1 cellular context compared by ENCODE assay signal in genomic region chr6:13710552-13711383, GRCh38.
TF ChIP-seq lines count a peak whose summit lies in the region.

No MANE protein-coding gene starts in this region.

TF ChIP-seq in K562, 482 proteins besides CTCF, POLR2A, EP300 and RAD21 (continued from another document and continues in another):
- TF ChIP-seq ZBTB40 (IDR thresholded peaks at IDR 0.05), result 0 out of 2 replicates have a peak, but pooled peaks have one; percentile 13
- TF ChIP-seq ZBTB40 (CRISPR knock-in tag; IDR thresholded peaks at IDR 0.05), result no peak
- no peak for TF ChIP-seq SRSF9 (IDR thresholded peaks at IDR 0.05; ENCODE audit: borderline replicate concordance, low read depth, low read length)
- TF ChIP-seq GATAD2B (IDR thresholded peaks at IDR 0.05; ENCODE audit: borderline replicate concordance), result no peak; the same call in 1 of the 2 replicates
- peak in 1 of 2 experiments; percentile 48; a peak in 1 of 4 replicates for TF ChIP-seq SIN3A (IDR thresholded peaks at IDR 0.05; ENCODE audit: borderline replicate concordance in 2 of 2, control insufficient read depth in 1 of 2, low read depth in 2 of 2, low read length in 2 of 2)
- TF ChIP-seq GABPB2 (CRISPR knock-in tag; conservative IDR thresholded peaks at IDR 0.05), result no peak
- TF ChIP-seq MAFK (IDR thresholded peaks at IDR 0.05; ENCODE audit: low read length), result peak; percentile 33; the same call in 1 of the 2 replicates
- TF ChIP-seq ZBED1 (IDR thresholded peaks at IDR 0.05), result no peak
- TF ChIP-seq, protein P1, sequence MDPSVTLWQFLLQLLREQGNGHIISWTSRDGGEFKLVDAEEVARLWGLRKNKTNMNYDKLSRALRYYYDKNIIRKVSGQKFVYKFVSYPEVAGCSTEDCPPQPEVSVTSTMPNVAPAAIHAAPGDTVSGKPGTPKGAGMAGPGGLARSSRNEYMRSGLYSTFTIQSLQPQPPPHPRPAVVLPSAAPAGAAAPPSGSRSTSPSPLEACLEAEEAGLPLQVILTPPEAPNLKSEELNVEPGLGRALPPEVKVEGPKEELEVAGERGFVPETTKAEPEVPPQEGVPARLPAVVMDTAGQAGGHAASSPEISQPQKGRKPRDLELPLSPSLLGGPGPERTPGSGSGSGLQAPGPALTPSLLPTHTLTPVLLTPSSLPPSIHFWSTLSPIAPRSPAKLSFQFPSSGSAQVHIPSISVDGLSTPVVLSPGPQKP (CRISPR knock-in tag; IDR thresholded peaks at IDR 0.05), result no peak
- 0 out of 2 replicates have a peak, but pooled peaks have one; percentile 12 for TF ChIP-seq SAFB (IDR thresholded peaks at IDR 0.05; ENCODE audit: borderline replicate concordance, low read depth, low read length)
- TF ChIP-seq ZNF41 (CRISPR knock-in tag; conservative IDR thresholded peaks at IDR 0.05), result no peak
- peak; percentile 7; the same call in 1 of the 2 replicates for TF ChIP-seq TFAP4 (CRISPR knock-in tag; IDR thresholded peaks at IDR 0.05; ENCODE audit: borderline replicate concordance)
- TF ChIP-seq PTBP1 (IDR thresholded peaks at IDR 0.05; ENCODE audit: low read depth, low read length), result no peak
- peak; percentile 59 for TF ChIP-seq SMARCE1 (IDR thresholded peaks at IDR 0.05)
- no peak for TF ChIP-seq ZNF133 (CRISPR knock-in tag; IDR thresholded peaks at IDR 0.05)
- TF ChIP-seq NUFIP1 (IDR thresholded peaks at IDR 0.05; ENCODE audit: partially characterized antibody), result no peak
- no peak; the same call in 1 of the 2 replicates for TF ChIP-seq PML (IDR thresholded peaks at IDR 0.05; ENCODE audit: low read length)
- peak; percentile 37; the same call in 1 of the 2 replicates for TF ChIP-seq ESRRA (IDR thresholded peaks at IDR 0.05; ENCODE audit: borderline replicate concordance, low read depth)
- no peak for TF ChIP-seq ZNF175 (CRISPR knock-in tag; IDR thresholded peaks at IDR 0.05; ENCODE audit: low read depth)
- no peak for TF ChIP-seq ZNF780A (CRISPR knock-in tag; IDR thresholded peaks at IDR 0.05)
- TF ChIP-seq EP400 (IDR thresholded peaks at IDR 0.05), result peak; percentile 62
- peak; percentile 47 for TF ChIP-seq CCNT2 (IDR thresholded peaks at IDR 0.05; ENCODE audit: borderline replicate concordance, extremely low read depth, insufficient read length, low read depth, low read length)
- no peak for TF ChIP-seq CBX5 (IDR thresholded peaks at IDR 0.05; ENCODE audit: borderline replicate concordance, low read depth)
- TF ChIP-seq ZC3H4 (CRISPR knock-in tag; IDR thresholded peaks at IDR 0.05; ENCODE audit: borderline replicate concordance), result peak; percentile 38; the same call in 1 of the 2 replicates
- TF ChIP-seq MAFG (tag; conservative IDR thresholded peaks at IDR 0.05), result peak; percentile 57; the same call in 1 of the 2 replicates
- TF ChIP-seq ZNF224 (CRISPR knock-in tag; IDR thresholded peaks at IDR 0.05), result no peak
- TF ChIP-seq HNRNPL (IDR thresholded peaks at IDR 0.05; ENCODE audit: low read depth, low read length), result no peak
- TF ChIP-seq RFX5 (IDR thresholded peaks at IDR 0.05; ENCODE audit: low read depth, low read length), result no peak
- no peak for TF ChIP-seq KLF6 (CRISPR knock-in tag; IDR thresholded peaks at IDR 0.05; ENCODE audit: borderline replicate concordance)
- TF ChIP-seq RHOXF2B (CRISPR knock-in tag; conservative IDR thresholded peaks at IDR 0.05), result no peak
- TF ChIP-seq ZC3H11A (IDR thresholded peaks at IDR 0.05; ENCODE audit: low read depth, low read length), result no peak
- no peak for TF ChIP-seq TEAD1 (CRISPR knock-in tag; IDR thresholded peaks at IDR 0.05)
- no peak for TF ChIP-seq BRD4 (IDR thresholded peaks at IDR 0.05)
- peak in 1 of 2 experiments; percentile 9; a peak in 1 of 4 replicates for TF ChIP-seq TRIM24 (IDR thresholded peaks at IDR 0.05)
- peak; percentile 62; the same call in 1 of the 2 replicates for TF ChIP-seq KLF13 (tag; IDR thresholded peaks at IDR 0.05; ENCODE audit: borderline replicate concordance, low read depth)
- no peak for TF ChIP-seq HMGN3 (IDR thresholded peaks at IDR 0.05; ENCODE audit: borderline replicate concordance, extremely low read depth, insufficient read length, low read depth, low read length)
- TF ChIP-seq GATA2 (CRISPR knock-in tag; IDR thresholded peaks at IDR 0.05), result peak; percentile 87
- TF ChIP-seq CTCFL (IDR thresholded peaks at IDR 0.05; ENCODE audit: borderline replicate concordance, insufficient read depth, low read depth, low read length, poor library complexity, severe bottlenecking), result no peak
- peak; percentile 41; the same call in 1 of the 2 replicates for TF ChIP-seq SUPT5H (IDR thresholded peaks at IDR 0.05)
- peak; percentile 55 for TF ChIP-seq EGR1 (conservative IDR thresholded peaks at IDR 0.05)
- TF ChIP-seq PHB2 (IDR thresholded peaks at IDR 0.05; ENCODE audit: low read depth), result no peak
- no peak for TF ChIP-seq BRF1 (IDR thresholded peaks at IDR 0.05; ENCODE audit: borderline replicate concordance, extremely low read depth, insufficient read length)
- no peak for TF ChIP-seq HDAC3 (IDR thresholded peaks at IDR 0.05; ENCODE audit: borderline replicate concordance, partially characterized antibody)
- no peak for TF ChIP-seq CUX1 (CRISPR knock-in tag; IDR thresholded peaks at IDR 0.05)
- peak; percentile 66; the same call in 1 of the 2 replicates for TF ChIP-seq RB1 (IDR thresholded peaks at IDR 0.05; ENCODE audit: low read depth)
- TF ChIP-seq SMAD1 (IDR thresholded peaks at IDR 0.05; ENCODE audit: low read depth, low read length, partially characterized antibody), result no peak
- TF ChIP-seq NRF1 (conservative IDR thresholded peaks at IDR 0.05 in 1 of 2, IDR thresholded peaks at IDR 0.05 in 1 of 2), result peak; percentile 51 to 63
- TF ChIP-seq RCOR1 (IDR thresholded peaks at IDR 0.05; ENCODE audit: borderline replicate concordance in 1 of 2, low read depth in 2 of 2, low read length in 2 of 2), result peak in 1 of 2 experiments; percentile 10; a peak in 1 of 4 replicates
